Comparison of ENCODE assay signal across 15 cellular contexts in the genomic region with DNA sequence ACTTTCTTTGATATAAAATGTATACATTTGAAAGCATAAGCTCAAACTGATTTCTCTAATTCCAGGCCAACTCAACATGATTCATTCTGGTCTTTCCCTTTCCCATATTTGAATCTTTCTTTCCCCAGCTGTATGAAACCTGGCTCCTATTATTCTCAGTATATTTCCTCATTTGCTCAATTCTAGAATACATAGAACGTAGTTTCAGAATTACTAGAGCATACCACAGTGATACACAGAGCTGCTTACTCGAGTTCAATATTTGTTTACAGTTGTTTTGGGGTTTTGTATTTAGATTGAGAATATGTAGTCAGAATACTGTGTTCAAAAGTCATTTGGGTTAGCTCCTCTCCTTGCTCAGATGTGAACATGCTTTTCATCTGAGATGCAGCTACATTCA. TPM values are rescaled to one million over a fixed set of nuclear protein-coding genes. Genes with fewer than 3 reads are reported as not detected.
DNase-seq lines count a peak whose midpoint lies in the region; ATAC-seq, FAIRE-seq and TF ChIP-seq lines count a peak whose summit lies in the region.
"Had no signal": no experiment of that assay in that cellular context is flagged by ENCODE, and none has a peak within 500 bp of the region (broad histone marks: within the 10 kb centered on the region; RNA-seq: fewer than 3 reads in every experiment).

No MANE protein-coding gene starts in this region.

- no peak for FAIRE-seq in urothelium cell line (lab: Jason Lieb, UNC)
- FAIRE-seq: RCC 7860 had no signal

- H3K4me1 Mint-ChIP-seq in HFFc6 (ENCODE audit: low read depth) = no peaks in the 10 kb centered on the region

- no peak overlapping the region for H3K4me2 ChIP-seq in OCI-LY7 (ENCODE audit: low read length)
- H3K4me2 ChIP-seq: neural progenitor cell had no signal

- POLR2A ChIA-PET in OCI-LY7 (lab: Charles Lee) = no interaction called here

- H3K27ac Mint-ChIP-seq in HFFc6 = no peak overlapping the region
- H3K27ac Mint-ChIP-seq: CD4-positive, CD25-positive, alpha-beta regulatory T cell; neural progenitor cell had no signal

- H3K9me3 Mint-ChIP-seq in HFFc6 = no peaks in the 10 kb centered on the region
- H3K9me3 Mint-ChIP-seq: CD4-positive, CD25-positive, alpha-beta regulatory T cell; neural progenitor cell had no signal

- no TSS peak for BruUV-seq in OCI-LY7 (replicated peaks; lab: Mats Ljungman, UMichigan)

- H3K27me3 Mint-ChIP-seq in HFFc6 (ENCODE audit: insufficient read depth) = peaks cover 41% of the 10 kb centered on the region
- H3K27me3 Mint-ChIP-seq: CD4-positive, CD25-positive, alpha-beta regulatory T cell had no signal

- H3K4me3 Mint-ChIP-seq in HFFc6 = no peak overlapping the region
- H3K4me3 Mint-ChIP-seq: CD4-positive, CD25-positive, alpha-beta regulatory T cell; neural progenitor cell had no signal

- H3K36me3 Mint-ChIP-seq in HFFc6 (ENCODE audit: low read depth) = no peaks in the 10 kb centered on the region
- H3K36me3 Mint-ChIP-seq: CD4-positive, CD25-positive, alpha-beta regulatory T cell; neural progenitor cell had no signal

- H3K9me3 ChIP-seq in OCI-LY7 (ENCODE audit: low read length) = no peaks in the 10 kb centered on the region
- H3K9me3 ChIP-seq: HAP-1 had no signal

- no peak for DNase-seq in OCI-LY7 (ENCODE audit: low spot score)
- DNase-seq in HFFc6 = no peak
- no peak for DNase-seq in urothelium cell line (ENCODE audit: low spot score)
- no peak for DNase-seq in NCI-H2171 (lab: John Stamatoyannopoulos, UW)
- DNase-seq: GDM1, T-helper 9 cell had no signal

- no peaks in the 10 kb centered on the region for H3K36me3 ChIP-seq in OCI-LY7 (ENCODE audit: insufficient read depth, low read length)
- H3K36me3 ChIP-seq: neural progenitor cell had no signal

- TF ChIP-seq CTCF in OCI-LY7 (conservative IDR thresholded peaks at IDR 0.05; ENCODE audit: low read length) = no peak
- no peak for TF ChIP-seq CTCF in HFFc6 (IDR thresholded peaks at IDR 0.05)

- H3K9me2 ChIP-seq in OCI-LY7 (ENCODE audit: insufficient read depth, low read length) = no peaks in the 10 kb centered on the region

- no peaks in the 10 kb centered on the region for H3K79me2 ChIP-seq in OCI-LY7 (ENCODE audit: insufficient read depth, low read depth, low read length)

- H2AFZ ChIP-seq in OCI-LY7 (ENCODE audit: low read length) = no peak overlapping the region
- H2AFZ ChIP-seq: neural progenitor cell had no signal

- no peak overlapping the region for H3K27ac ChIP-seq in OCI-LY7 (ENCODE audit: low read depth, low read length, poor library complexity, severe bottlenecking)
- H3K27ac ChIP-seq: neural progenitor cell had no signal

- CTCF ChIA-PET in OCI-LY7 (lab: Charles Lee; ENCODE audit: unreplicated experiment) = no interaction called here

- H3K4me3 ChIP-seq in OCI-LY7 (ENCODE audit: low read depth, low read length, poor library complexity, severe bottlenecking) = no peak overlapping the region
- H3K4me3 ChIP-seq: HAP-1, neural progenitor cell had no signal

- H3K4me1 ChIP-seq in OCI-LY7 (ENCODE audit: insufficient read depth, low read length, poor library complexity, severe bottlenecking) = peaks cover 3% of the 10 kb centered on the region
- H3K4me1 ChIP-seq: neural progenitor cell had no signal

- intact Hi-C loops in OCI-LY7 (cut with micrococcal nuclease; ENCODE audit: unreplicated experiment) = no loop called here

- ATAC-seq in GM18858 (IDR thresholded peaks at IDR 0.05; ENCODE audit: unreplicated experiment) (peak; percentile 74), GM19455 (IDR thresholded peaks at IDR 0.05; ENCODE audit: unreplicated experiment) (peak; percentile 80), HG02852 (IDR thresholded peaks at IDR 0.05; ENCODE audit: unreplicated experiment) (peak; percentile 84), HG03521 (IDR thresholded peaks at IDR 0.05; ENCODE audit: unreplicated experiment) (peak; percentile 49)
- ATAC-seq: left lobe of liver had no signal

- H4K20me1 ChIP-seq in OCI-LY7 (ENCODE audit: insufficient read depth, low read length) = no peaks in the 10 kb centered on the region

RNA-seq across cellular contexts. Expression of a gene that starts 43.0 kb away (rescaled TPM):
- total RNA-seq in OCI-LY7 (2014; rRNA removed; shearing (Covaris generic)) = not detected in 2 replicates
- not detected in 2 replicates for total RNA-seq in OCI-LY7 (2022)
- under 1 TPM in 1 of 6 experiments, not detected in 5; 0.05 TPM for total RNA-seq in HFFc6 (2021; fragmentation: NEBNext Ultra II Directional; extraction: Animal tissue kit (Norgen Biotek cat#: 25700))
